7 cellular contexts compared by ENCODE assay signal in genomic region chr12:108140501-108140900, GRCh38. TPM values are rescaled to one million over a fixed set of nuclear protein-coding genes. Genes with fewer than 3 reads are reported as not detected.
"Had no signal": no experiment of that assay in that cellular context is flagged by ENCODE, and none has a peak within 500 bp of the region (broad histone marks: within the 10 kb centered on the region; RNA-seq: fewer than 3 reads in every experiment).

No MANE protein-coding gene starts in this region.

- H3K27ac ChIP-seq: HL-60 had no signal

- DNase-seq: IMR-90 had no signal

- H3K4me3 Mint-ChIP-seq: IgD-negative memory B cell had no signal

- H3K36me3 Mint-ChIP-seq: IgD-negative memory B cell had no signal

- H3K4me3 ChIP-seq: K562 had no signal

- H3K27ac Mint-ChIP-seq: IgD-negative memory B cell had no signal

- ATAC-seq: HepG2, K562 had no signal

- H3K27me3 Mint-ChIP-seq: IgD-negative memory B cell had no signal

RNA-seq across cellular contexts. Expression of gene WSCD2, which starts 11.4 kb away (rescaled TPM):
- total RNA-seq: HepG2, HT-29, HT1080, IMR-90 had no signal
- polyA plus RNA-seq: HepG2, IMR-90 had no signal
